Comparison of ENCODE assay signal across 9 cellular contexts in genomic region chr3:15272431-15273196, GRCh38. TPM values are rescaled to one million over a fixed set of nuclear protein-coding genes. Genes with fewer than 3 reads are reported as not detected.
DNase-seq lines count a peak whose midpoint lies in the region; ATAC-seq and TF ChIP-seq lines count a peak whose summit lies in the region.
"Had no signal": no experiment of that assay in that cellular context is flagged by ENCODE, and none has a peak within 500 bp of the region (broad histone marks: within the 10 kb centered on the region; RNA-seq: fewer than 3 reads in every experiment).

No MANE protein-coding gene starts in this region.

- H3K9me3 Mint-ChIP-seq in activated T-helper 17 cell treated with anti-CD3 and anti-CD28 coated beads, Interleukin-2, amount 50 U/mL, for 72 hours: no peaks in the 10 kb centered on the region

- H3K4me3 ChIP-seq in BLaER1 treated with 17β-estradiol and CSF1 and Interleukin-3, amounts not matched to agents 10 nM and 100 nM: peak overlapping the region in 8 of 10 experiments; percentile 7 to 60 (median 16); a peak in 12 of 20 replicates
- no peak overlapping the region for H3K4me3 ChIP-seq in mesendoderm (ENCODE audit: low read length)

- H3K4me1 ChIP-seq in BLaER1 treated with 17β-estradiol and CSF1 and Interleukin-3, amounts not matched to agents 10 nM and 100 nM: peaks cover 28 to 100% (median 72%) of the 10 kb centered on the region in 10 experiments
- H3K4me1 ChIP-seq in mesendoderm (ENCODE audit: control insufficient read depth, low read depth, low read length): no peaks in the 10 kb centered on the region

- H3K27me3 Mint-ChIP-seq in activated T-helper 17 cell treated with anti-CD3 and anti-CD28 coated beads, Interleukin-2, amount 50 U/mL, for 72 hours: no peaks in the 10 kb centered on the region

- no peak overlapping the region for H3K56ac ChIP-seq in mesendoderm (ENCODE audit: low read length)

- H3K4me2 ChIP-seq in BLaER1 treated with 17β-estradiol and CSF1 and Interleukin-3, amounts not matched to agents 10 nM and 100 nM: peak overlapping the region; percentile 81 to 95 (median 88)
- no peak overlapping the region for H3K4me2 ChIP-seq in mesendoderm (ENCODE audit: low read length)

- peaks cover 51% of the 10 kb centered on the region for H3K4me1 Mint-ChIP-seq in activated T-helper 17 cell treated with anti-CD3 and anti-CD28 coated beads, Interleukin-2, amount 50 U/mL, for 72 hours

- H3K79me2 ChIP-seq in mesendoderm (ENCODE audit: control insufficient read depth, insufficient read depth, low read length): no peaks in the 10 kb centered on the region

- H4K20me1 ChIP-seq in BLaER1 treated with 17β-estradiol and CSF1 and Interleukin-3, amounts not matched to agents 10 nM and 100 nM: peaks cover 0 to under 1% (median 0%) of the 10 kb centered on the region in 11 experiments; a peak in 1 of 22 replicates

- H2AK5ac ChIP-seq in mesendoderm (ENCODE audit: low read length): no peak overlapping the region

- H3K36me3 ChIP-seq in BLaER1 treated with 17β-estradiol and CSF1 and Interleukin-3, amounts not matched to agents 10 nM and 100 nM: peaks cover 0 to 15% (median 0%) of the 10 kb centered on the region in 11 experiments; a peak in 3 of 22 replicates
- H3K36me3 ChIP-seq in mesendoderm (ENCODE audit: control insufficient read depth, insufficient read depth, low read length): no peaks in the 10 kb centered on the region

- no CpG with 5 or more reads among the region's 7 CpGs for WGBS in mesendoderm (ENCODE audit: extremely low coverage, insufficient coverage, low lambda C conversion rate)

- no peak overlapping the region for H3K4ac ChIP-seq in mesendoderm (ENCODE audit: low read depth, low read length)

- H4K8ac ChIP-seq in mesendoderm (ENCODE audit: low read depth, low read length): no peak overlapping the region

- peaks cover 0 to 12% (median 0%) of the 10 kb centered on the region in 11 experiments; a peak in 4 of 22 replicates for H3K9me3 ChIP-seq in BLaER1 treated with 17β-estradiol and CSF1 and Interleukin-3, amounts not matched to agents 10 nM and 100 nM (replicated peaks in 1 of 11)

- no peak overlapping the region for H2BK5ac ChIP-seq in mesendoderm (ENCODE audit: low read length)

- H3K27me3 ChIP-seq in BLaER1 treated with 17β-estradiol and CSF1 and Interleukin-3, amounts not matched to agents 10 nM and 100 nM: peaks cover 0 to 74% (median 57%) of the 10 kb centered on the region in 11 experiments; a peak in 17 of 22 replicates
- H3K27me3 ChIP-seq in mesendoderm (ENCODE audit: insufficient read depth, low read length, poor library complexity): no peaks in the 10 kb centered on the region

- H3K18ac ChIP-seq in mesendoderm (ENCODE audit: low read length): no peak overlapping the region

- peak; percentile 72 for DNase-seq in mesendoderm
- no peak for DNase-seq in NCI-H526 treated with DMSO at 0.1 percent for 48 hours (lab: John Stamatoyannopoulos, UW)
- no peak for DNase-seq in DMS153 (lab: John Stamatoyannopoulos, UW)
- DNase-seq in NCI-H510A treated with DMSO at 0.1 percent for 48 hours (lab: John Stamatoyannopoulos, UW): no peak
- DNase-seq: caudate nucleus had no signal

- H3K9ac ChIP-seq in BLaER1 treated with 17β-estradiol and CSF1 and Interleukin-3, amounts not matched to agents 10 nM and 100 nM: peak overlapping the region; percentile 41 to 80 (median 66); a peak in 19 of 22 replicates
- H3K9ac ChIP-seq in mesendoderm (ENCODE audit: low read length): no peak overlapping the region

- peak overlapping the region; percentile 60 to 92 (median 77); a peak in 21 of 22 replicates for H3K27ac ChIP-seq in BLaER1 treated with 17β-estradiol and CSF1 and Interleukin-3, amounts not matched to agents 10 nM and 100 nM
- H3K27ac ChIP-seq in mesendoderm (ENCODE audit: low read depth, low read length): no peak overlapping the region

- H2BK15ac ChIP-seq in mesendoderm (replicated peaks; ENCODE audit: low read depth): no peak overlapping the region

- H3K27ac Mint-ChIP-seq in activated T-helper 17 cell treated with anti-CD3 and anti-CD28 coated beads, Interleukin-2, amount 50 U/mL, for 72 hours: peak overlapping the region; percentile 86

- no peaks in the 10 kb centered on the region for H3K79me1 ChIP-seq in mesendoderm (ENCODE audit: low read length)

- peaks cover 34% of the 10 kb centered on the region for H3K36me3 Mint-ChIP-seq in activated T-helper 17 cell treated with anti-CD3 and anti-CD28 coated beads, Interleukin-2, amount 50 U/mL, for 72 hours (ENCODE audit: low read depth)

- peak overlapping the region; percentile 68 for H3K4me3 Mint-ChIP-seq in activated T-helper 17 cell treated with anti-CD3 and anti-CD28 coated beads, Interleukin-2, amount 50 U/mL, for 72 hours

- no peak overlapping the region for H2BK120ac ChIP-seq in mesendoderm (ENCODE audit: low read depth, low read length)

- H4K5ac ChIP-seq in mesendoderm (ENCODE audit: low read length): no peak overlapping the region

- no peak for ATAC-seq in activated T-helper 17 cell treated with anti-CD3 and anti-CD28 coated beads, Interleukin-2, amount 50 U/mL, for 72 hours (replicated peaks)
- no peak for ATAC-seq in HG02759 (IDR thresholded peaks at IDR 0.05; ENCODE audit: unreplicated experiment)

- H3K23ac ChIP-seq in mesendoderm (ENCODE audit: low read length): peak overlapping the region; percentile 9

- 0 out of 3 replicates have a peak, but pooled peaks have one; percentile 12 for TF ChIP-seq CTCF in GM12872 (IDR thresholded peaks at IDR 0.05; ENCODE audit: insufficient read depth, low read depth, low read length)

RNA-seq across cellular contexts. Expression of gene SH3BP5, which starts 59.8 kb away (rescaled TPM):
- total RNA-seq in activated T-helper 17 cell treated with anti-CD3 and anti-CD28 coated beads, Interleukin-2, amount 50 U/mL, for 72 hours: 10 to 100 TPM; 20.2 to 24.6 TPM
- polyA plus RNA-seq in mesendoderm (2013, experiment 1 of 2): 2.8 TPM
- 3.0 TPM for polyA plus RNA-seq in mesendoderm (2013, experiment 2 of 2)
